Comparison of ENCODE assay signal across 30 cellular contexts in the genomic region with DNA sequence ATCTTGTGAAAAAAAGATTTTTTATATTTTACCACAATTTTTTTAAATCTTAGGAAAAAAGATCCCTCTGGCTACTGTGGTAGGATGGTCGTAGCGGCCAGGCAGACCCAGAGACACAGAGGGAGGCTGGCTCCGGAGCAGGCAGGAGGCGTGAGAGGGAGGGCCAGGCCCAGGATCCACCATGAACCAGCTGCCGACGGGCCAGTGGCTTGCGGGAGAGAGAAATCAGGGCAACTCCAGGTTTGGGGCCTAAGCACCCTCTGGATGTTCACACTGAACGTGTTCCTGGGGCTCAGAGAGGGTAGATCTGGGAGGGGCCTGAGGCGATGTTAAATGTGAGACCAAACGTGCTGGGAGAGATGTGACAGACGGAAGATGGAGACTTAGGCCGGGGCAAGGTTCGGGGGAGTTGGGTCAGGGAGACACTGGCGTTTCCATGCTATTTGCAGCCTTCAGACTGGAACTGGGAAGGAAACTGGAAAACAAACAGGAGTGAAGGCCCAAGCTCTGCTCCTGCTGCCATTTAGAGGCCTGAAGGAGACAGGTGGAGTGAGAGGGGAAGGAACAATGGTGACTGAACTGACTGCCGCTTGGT. TPM values are rescaled to one million over a fixed set of nuclear protein-coding genes. Genes with fewer than 3 reads are reported as not detected.
DNase-seq lines count a peak whose midpoint lies in the region; ATAC-seq and TF ChIP-seq lines count a peak whose summit lies in the region.
"Had no signal": no experiment of that assay in that cellular context is flagged by ENCODE, and none has a peak within 500 bp of the region (broad histone marks: within the 10 kb centered on the region; RNA-seq: fewer than 3 reads in every experiment).

No MANE protein-coding gene starts in this region.

- no peak overlapping the region for H3K4me3 ChIP-seq in CD4-positive, CD25-positive, alpha-beta regulatory T cell (ENCODE audit: low read depth, low read length)
- H3K4me3 ChIP-seq in sigmoid colon, result no peak overlapping the region
- H3K4me3 ChIP-seq: A549, colonic mucosa, esophagus muscularis mucosa, heart right ventricle, psoas muscle, SJCRH30 had no signal

- peak overlapping the region in 2 of 4 donors; percentile 28 to 71 for H3K4me3 Mint-ChIP-seq in CD4-positive, CD25-positive, alpha-beta regulatory T cell
- no peak overlapping the region for H3K4me3 Mint-ChIP-seq in activated T-helper 17 cell treated with anti-CD3 and anti-CD28 coated beads, Interleukin-2, amount 50 U/mL, for 72 hours
- H3K4me3 Mint-ChIP-seq: activated CD4-positive, alpha-beta memory T cell treated with anti-CD3 and anti-CD28 coated beads for 36 hours; activated naive CD8-positive, alpha-beta T cell; T-cell had no signal

- H3K27me3 ChIP-seq in CD4-positive, CD25-positive, alpha-beta regulatory T cell (ENCODE audit: control insufficient read depth, insufficient read depth, low read length), result no peaks in the 10 kb centered on the region
- no peaks in the 10 kb centered on the region for H3K27me3 ChIP-seq in sigmoid colon
- H3K27me3 ChIP-seq: colonic mucosa, esophagus muscularis mucosa, foreskin keratinocyte, heart right ventricle, SJCRH30 had no signal

- H3K9me3 ChIP-seq in CD4-positive, CD25-positive, alpha-beta regulatory T cell (ENCODE audit: control insufficient read depth in 2 of 2, low read length in 2 of 2), result no peaks in the 10 kb centered on the region
- H3K9me3 ChIP-seq in sigmoid colon, result no peaks in the 10 kb centered on the region
- H3K9me3 ChIP-seq: A549, colonic mucosa, esophagus muscularis mucosa, heart right ventricle, psoas muscle, SJCRH30 had no signal

- no peak for TF ChIP-seq POLR2A in sigmoid colon (IDR thresholded peaks at IDR 0.05)

- ATAC-seq in CD4-positive, CD25-positive, alpha-beta regulatory T cell (ENCODE audit: low read depth in 2 of 2), result no peak
- ATAC-seq in activated T-helper 17 cell treated with anti-CD3 and anti-CD28 coated beads, Interleukin-2, amount 50 U/mL, for 72 hours (replicated peaks), result no peak
- ATAC-seq: A549, foreskin keratinocyte, HCT116, heart right ventricle, psoas muscle, T-cell had no signal

- no peaks in the 10 kb centered on the region for H3K36me3 ChIP-seq in CD4-positive, CD25-positive, alpha-beta regulatory T cell (ENCODE audit: control insufficient read depth, insufficient read depth, low read length)
- peaks cover 0 to 13% (median 0%) of the 10 kb centered on the region in 4 donors for H3K36me3 ChIP-seq in sigmoid colon
- H3K36me3 ChIP-seq: colonic mucosa, SJCRH30 had no signal

- WGBS in sigmoid colon, 2 donors, result 81 to 87% methylated on average over 15 of the region's 15 CpGs

- peaks cover 0 to 14% (median 5%) of the 10 kb centered on the region in 4 donors for H3K4me1 Mint-ChIP-seq in CD4-positive, CD25-positive, alpha-beta regulatory T cell
- H3K4me1 Mint-ChIP-seq in activated T-helper 17 cell treated with anti-CD3 and anti-CD28 coated beads, Interleukin-2, amount 50 U/mL, for 72 hours, result no peaks in the 10 kb centered on the region

- TF ChIP-seq CTCF in sigmoid colon (IDR thresholded peaks at IDR 0.05), result no peak

- no peak overlapping the region for H3K27ac ChIP-seq in CD4-positive, CD25-positive, alpha-beta regulatory T cell (ENCODE audit: insufficient read depth, low read length, poor library complexity, severe bottlenecking)
- H3K27ac ChIP-seq in sigmoid colon, result no peak overlapping the region
- H3K27ac ChIP-seq: A549, esophagus muscularis mucosa, foreskin keratinocyte, heart right ventricle, psoas muscle, SJCRH30 had no signal

- peak overlapping the region in 2 of 3 donors; percentile 59 to 60 for H3K27ac Mint-ChIP-seq in CD4-positive, CD25-positive, alpha-beta regulatory T cell
- peak overlapping the region; percentile 31 for H3K27ac Mint-ChIP-seq in activated T-helper 17 cell treated with anti-CD3 and anti-CD28 coated beads, Interleukin-2, amount 50 U/mL, for 72 hours
- H3K27ac Mint-ChIP-seq: activated CD4-positive, alpha-beta memory T cell treated with anti-CD3 and anti-CD28 coated beads for 36 hours; activated naive CD8-positive, alpha-beta T cell; activated T-helper 2 cell treated with anti-CD3 and anti-CD28 coated beads, Interferon-gamma antibody, Interleukin-2, Interleukin-4, amounts not matched to agents 10 μg/mL and 5 μg/mL and 100 μg/mL, durations not matched to agents 14 hours and 24 hours and 36 hours had no signal

- no peaks in the 10 kb centered on the region for H3K9me3 Mint-ChIP-seq in CD4-positive, CD25-positive, alpha-beta regulatory T cell
- H3K9me3 Mint-ChIP-seq in activated T-helper 17 cell treated with anti-CD3 and anti-CD28 coated beads, Interleukin-2, amount 50 U/mL, for 72 hours, result no peaks in the 10 kb centered on the region
- H3K9me3 Mint-ChIP-seq: activated CD4-positive, alpha-beta memory T cell treated with anti-CD3 and anti-CD28 coated beads for 36 hours; activated T-helper 2 cell treated with anti-CD3 and anti-CD28 coated beads, Interferon-gamma antibody, Interleukin-2, Interleukin-4, amounts not matched to agents 10 μg/mL and 5 μg/mL and 100 μg/mL, durations not matched to agents 14 hours and 24 hours and 36 hours; T-cell had no signal

- no peaks in the 10 kb centered on the region for H3K27me3 Mint-ChIP-seq in CD4-positive, CD25-positive, alpha-beta regulatory T cell
- H3K27me3 Mint-ChIP-seq in activated T-helper 17 cell treated with anti-CD3 and anti-CD28 coated beads, Interleukin-2, amount 50 U/mL, for 72 hours, result no peaks in the 10 kb centered on the region
- H3K27me3 Mint-ChIP-seq: activated CD4-positive, alpha-beta memory T cell treated with anti-CD3 and anti-CD28 coated beads for 36 hours; activated naive CD8-positive, alpha-beta T cell; T-cell had no signal

- H3K36me3 Mint-ChIP-seq in CD4-positive, CD25-positive, alpha-beta regulatory T cell, result no peaks in the 10 kb centered on the region
- no peaks in the 10 kb centered on the region for H3K36me3 Mint-ChIP-seq in activated T-helper 17 cell treated with anti-CD3 and anti-CD28 coated beads, Interleukin-2, amount 50 U/mL, for 72 hours (ENCODE audit: low read depth)
- H3K36me3 Mint-ChIP-seq: activated CD4-positive, alpha-beta memory T cell treated with anti-CD3 and anti-CD28 coated beads for 36 hours; activated naive CD8-positive, alpha-beta T cell; T-cell had no signal

- H3K4me1 ChIP-seq in CD4-positive, CD25-positive, alpha-beta regulatory T cell (ENCODE audit: control insufficient read depth, insufficient read depth, low read length, poor library complexity, severe bottlenecking), result peaks cover 8% of the 10 kb centered on the region
- H3K4me1 ChIP-seq in sigmoid colon, result peaks cover 0 to 10% (median 8%) of the 10 kb centered on the region in 4 donors
- H3K4me1 ChIP-seq: psoas muscle had no signal

- intact Hi-C loops in sigmoid colon (cut with DNase I), result no loop called here

- no peak for TF ChIP-seq EP300 in sigmoid colon (IDR thresholded peaks at IDR 0.05)

- no peak for DNase-seq in CD4-positive, CD25-positive, alpha-beta regulatory T cell
- DNase-seq in mesenteric fat pad (ENCODE audit: low spot score), result peak; percentile 79
- DNase-seq in sigmoid colon, result peak; percentile 53
- no peak for DNase-seq in OCI-M1 (lab: John Stamatoyannopoulos, UW)
- DNase-seq in DMS79 treated with DMSO at 0.1 percent for 48 hours (lab: John Stamatoyannopoulos, UW), result no peak
- DNase-seq in NCI-H146 treated with DMSO at 0.1 percent for 48 hours (lab: John Stamatoyannopoulos, UW; ENCODE audit: unreplicated experiment), result no peak
- DNase-seq in NK-92 treated with Interleukin-12 subunit alpha and Interleukin-12 subunit beta, amount 100 ng/mL, for 24 hours (lab: John Stamatoyannopoulos, UW), result no peak
- DNase-seq: activated CD4-positive, alpha-beta memory T cell treated with anti-CD3 and anti-CD28 coated beads for 36 hours; activated CD8-positive, alpha-beta memory T cell treated with anti-CD3 and anti-CD28 coated beads, Interleukin-2, amount 50 U/mL, for 4 hours; anterior cingulate cortex; colonic mucosa; DND-41; foreskin keratinocyte; heart right ventricle; mammary epithelial cell; NCI-H1694 treated with DMSO at 0.1 percent for 48 hours; NCI-H69; nucleus accumbens; psoas muscle; SJCRH30; T-cell; trophoblast cell had no signal

RNA-seq across cellular contexts. Expression of gene VILL, which starts 1.6 kb away (rescaled TPM):
- total RNA-seq in CD4-positive, CD25-positive, alpha-beta regulatory T cell, result 24.0 TPM
- 10 to 100 TPM in 3 of 4 donors, 1 to 10 TPM in 1; 9.0 to 15.5 (median 12.4) TPM for polyA plus RNA-seq in CD4-positive, CD25-positive, alpha-beta regulatory T cell
- 10 to 100 TPM; 12.7 to 13.4 TPM for total RNA-seq in activated T-helper 17 cell treated with anti-CD3 and anti-CD28 coated beads, Interleukin-2, amount 50 U/mL, for 72 hours
- total RNA-seq in mesenteric fat pad, result 4.3 TPM
- 1 to 10 TPM; 5.3 to 8.3 (median 6.6) TPM for total RNA-seq in sigmoid colon
- 100 to 1,000 TPM in 1 of 3 donors, 10 to 100 TPM in 2; 81.7 to 175 (median 97.0) TPM for polyA plus RNA-seq in sigmoid colon

RNA-seq across cellular contexts. Expression of gene PLCD1, which starts 40.4 kb away (rescaled TPM):
- total RNA-seq in CD4-positive, CD25-positive, alpha-beta regulatory T cell, result 47.5 TPM
- polyA plus RNA-seq in CD4-positive, CD25-positive, alpha-beta regulatory T cell, result 10 to 100 TPM; 26.2 to 32.5 (median 28.6) TPM
- 10 to 100 TPM; 17.7 to 24.4 TPM for total RNA-seq in activated T-helper 17 cell treated with anti-CD3 and anti-CD28 coated beads, Interleukin-2, amount 50 U/mL, for 72 hours
- 18.5 TPM for total RNA-seq in mesenteric fat pad
- 10 to 100 TPM; 10.3 to 22.7 (median 14.2) TPM for total RNA-seq in sigmoid colon
- polyA plus RNA-seq in sigmoid colon, result 100 to 1,000 TPM in 1 of 3 donors, 10 to 100 TPM in 2; 29.0 to 139 (median 85.9) TPM

RNA-seq across cellular contexts. Expression of gene DLEC1, which starts 50.0 kb away (rescaled TPM):
- 4.9 TPM for total RNA-seq in CD4-positive, CD25-positive, alpha-beta regulatory T cell
- polyA plus RNA-seq in CD4-positive, CD25-positive, alpha-beta regulatory T cell, result under 1 TPM; 0.09 to 0.65 (median 0.50) TPM
- 1 to 10 TPM; 1.2 to 2.0 TPM for total RNA-seq in activated T-helper 17 cell treated with anti-CD3 and anti-CD28 coated beads, Interleukin-2, amount 50 U/mL, for 72 hours
- total RNA-seq in mesenteric fat pad, result 1.9 TPM
- under 1 TPM; 0.16 to 0.41 (median 0.32) TPM for total RNA-seq in sigmoid colon
- under 1 TPM; 0.42 to 0.60 (median 0.46) TPM for polyA plus RNA-seq in sigmoid colon
- total RNA-seq: foreskin keratinocyte, LHCN-M2, RPMI7951, SJCRH30 had no signal
- polyA plus RNA-seq: mammary epithelial cell had no signal

Comparison
In these comparisons a context has a peak if more than half of its experiments do, and no peak if none do; other contexts are left out.
1. DNase-seq: peak in mesenteric fat pad (single experiment) and sigmoid colon (single experiment); none in CD4-positive, CD25-positive, alpha-beta regulatory T cell (0 of 3), OCI-M1 (single experiment), DMS79 treated with DMSO at 0.1 percent for 48 hours (single experiment), NCI-H146 treated with DMSO at 0.1 percent for 48 hours (single experiment) and NK-92 treated with Interleukin-12 subunit alpha and Interleukin-12 subunit beta, amount 100 ng/mL, for 24 hours (single experiment).